Comparison of ENCODE assay signal across 16 cellular contexts in the genomic region with DNA sequence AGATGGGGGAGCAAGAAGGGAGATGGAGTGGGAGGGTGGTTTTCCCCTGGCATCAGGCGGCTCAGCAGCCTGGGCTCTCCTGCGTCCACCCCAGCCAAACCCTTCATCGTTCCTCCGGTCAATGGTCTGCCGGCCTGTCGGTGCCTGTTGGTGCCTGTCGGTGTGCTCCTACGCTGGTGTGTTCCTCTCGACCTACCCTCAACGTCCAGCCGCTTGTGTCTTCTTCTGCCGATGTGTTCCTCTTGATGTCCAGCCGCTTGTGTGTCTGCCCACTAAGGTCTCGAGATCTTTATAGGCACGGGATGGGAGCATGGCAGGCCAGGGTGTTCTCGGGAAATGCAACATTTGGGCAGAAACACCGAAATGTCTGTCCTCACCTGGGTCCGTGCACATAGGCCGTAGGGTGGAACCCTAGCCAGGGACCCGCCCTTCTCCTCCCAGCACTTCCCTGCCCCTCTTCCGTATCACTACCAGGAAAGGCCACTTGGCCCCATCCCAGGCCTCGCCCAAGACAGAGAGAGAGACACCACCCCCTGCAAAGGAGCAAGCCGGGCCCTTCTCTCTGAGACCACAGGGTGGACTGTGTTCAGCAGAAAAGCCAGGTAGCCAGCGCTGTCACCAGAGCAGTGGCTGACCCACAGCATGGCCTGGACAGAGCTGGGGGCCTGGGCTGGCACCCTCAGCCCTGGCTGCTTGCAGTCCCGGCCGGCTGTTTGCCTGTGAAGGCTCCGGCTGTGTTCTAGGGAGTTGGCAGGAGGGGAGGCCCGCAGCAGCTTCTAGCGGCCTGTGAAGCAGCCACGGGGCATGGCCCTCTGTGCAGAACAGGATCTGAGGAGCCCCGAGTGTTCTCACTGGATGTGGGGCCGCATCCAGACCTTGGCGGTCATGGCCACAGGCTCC.
A peak's percentile ranks its signal among the peaks of the same experiment; 100 is the strongest.
DNase-seq lines count a peak whose midpoint lies in the region; ATAC-seq, FAIRE-seq and TF ChIP-seq lines count a peak whose summit lies in the region.
"Had no signal": no experiment of that assay in that cellular context is flagged by ENCODE, and none has a peak within 500 bp of the region (broad histone marks: within the 10 kb centered on the region; RNA-seq: fewer than 3 reads in every experiment).

No MANE protein-coding gene starts in this region.

- no peaks in the 10 kb centered on the region for H4K20me1 ChIP-seq in HepG2 (ENCODE audit: insufficient read depth, low read length)

- POLR2A ChIA-PET in activated CD4-positive, alpha-beta T cell treated with anti-CD3 and anti-CD28 coated beads for 36 hours (lab: Charles Lee) = no interaction called here
- POLR2A ChIA-PET in HepG2 (lab: Yijun Ruan, JAX) = no interaction called here

- TF ChIP-seq CTCF in chondrocyte (IDR thresholded peaks at IDR 0.05) (no peak), HepG2 (CRISPR knock-in tag; IDR thresholded peaks at IDR 0.05) (no peak)

- no peak for TF ChIP-seq RAD21 in HepG2 (CRISPR knock-in tag; IDR thresholded peaks at IDR 0.05)

- H3K36me3 Mint-ChIP-seq in activated CD4-positive, alpha-beta T cell treated with anti-CD3 and anti-CD28 coated beads for 36 hours (ENCODE audit: low read depth) = peaks cover 2% of the 10 kb centered on the region
- no peaks in the 10 kb centered on the region for H3K36me3 Mint-ChIP-seq in activated CD4-positive, alpha-beta T cell treated with anti-CD3 and anti-CD28 coated beads, Interleukin-2, amount 10 ng/mL, durations not matched to agents 24 days and 14 days (ENCODE audit: low read depth)
- H3K36me3 Mint-ChIP-seq in chondrocyte (ENCODE audit: low read depth) = peaks cover 6% of the 10 kb centered on the region

- ATAC-seq in activated CD4-positive, alpha-beta T cell treated with anti-CD3 and anti-CD28 coated beads for 36 hours = no peak
- peak; percentile 69 for ATAC-seq in HepG2
- no peak for ATAC-seq in GM21737 (IDR thresholded peaks at IDR 0.05; ENCODE audit: unreplicated experiment)

- H3K9me3 Mint-ChIP-seq in activated CD4-positive, alpha-beta T cell treated with anti-CD3 and anti-CD28 coated beads for 36 hours (ENCODE audit: low read depth) = no peaks in the 10 kb centered on the region
- no peaks in the 10 kb centered on the region for H3K9me3 Mint-ChIP-seq in activated CD4-positive, alpha-beta T cell treated with anti-CD3 and anti-CD28 coated beads, Interleukin-2, amount 10 ng/mL, durations not matched to agents 24 days and 14 days
- peaks cover 16% of the 10 kb centered on the region for H3K9me3 Mint-ChIP-seq in chondrocyte (ENCODE audit: low read depth)
- H3K9me3 Mint-ChIP-seq: CD4-positive, alpha-beta T cell; T-helper 1 cell treated with Interleukin-12 subunit alpha and Interleukin-12 subunit beta and Interleukin-4 antibody, amounts not matched to agents 30 μg/mL and 1 μg/mL, for 36 hours had no signal

- H3K4me2 ChIP-seq in HepG2 (ENCODE audit: low read depth, low read length) = no peak overlapping the region

- in situ Hi-C loops in HepG2 (cut with HindIII; ENCODE audit: extremely low pct_ligation_motif_present, low pct_unique_long_range_greater_than_20kb) = no loop called here

- no peaks in the 10 kb centered on the region for H3K79me2 ChIP-seq in HepG2 (ENCODE audit: insufficient read depth, low read length)

- CTCF ChIA-PET in activated CD4-positive, alpha-beta T cell treated with anti-CD3 and anti-CD28 coated beads for 36 hours (lab: Charles Lee) = no interaction called here
- CTCF ChIA-PET in HepG2 (lab: Yijun Ruan, JAX; ENCODE audit: low intra/inter-chr PET ratio, low total read pairs) = no interaction called here

- no peak overlapping the region for H3K4me3 Mint-ChIP-seq in activated CD4-positive, alpha-beta T cell treated with anti-CD3 and anti-CD28 coated beads for 36 hours
- no peak overlapping the region for H3K4me3 Mint-ChIP-seq in activated CD4-positive, alpha-beta T cell treated with anti-CD3 and anti-CD28 coated beads, Interleukin-2, amount 10 ng/mL, durations not matched to agents 24 days and 14 days
- no peak overlapping the region for H3K4me3 Mint-ChIP-seq in chondrocyte (ENCODE audit: unreplicated experiment)
- H3K4me3 Mint-ChIP-seq: activated naive CD8-positive, alpha-beta T cell treated with anti-CD3 and anti-CD28 coated beads for 36 hours; CD4-positive, alpha-beta T cell; T-helper 1 cell treated with Interleukin-12 subunit alpha and Interleukin-12 subunit beta and Interleukin-4 antibody, amounts not matched to agents 30 μg/mL and 1 μg/mL, for 36 hours had no signal

- no peak for TF ChIP-seq EP300 in HepG2 (IDR thresholded peaks at IDR 0.05; ENCODE audit: low read depth in 2 of 2, low read length in 2 of 2)
- TF ChIP-seq EP300 in HepG2 (CRISPR knock-in tag; IDR thresholded peaks at IDR 0.05; ENCODE audit: borderline replicate concordance) = no peak

- no peak overlapping the region for H3K9ac ChIP-seq in HepG2 (ENCODE audit: insufficient read depth, low read depth, low read length)

- TF ChIP-seq POLR2A in HepG2 (IDR thresholded peaks at IDR 0.05; ENCODE audit: insufficient read depth in 1 of 2, low read depth in 2 of 2, low read length in 2 of 2) = no peak

- no peaks in the 10 kb centered on the region for H3K4me1 Mint-ChIP-seq in activated CD4-positive, alpha-beta T cell treated with anti-CD3 and anti-CD28 coated beads for 36 hours
- no peaks in the 10 kb centered on the region for H3K4me1 Mint-ChIP-seq in activated CD4-positive, alpha-beta T cell treated with anti-CD3 and anti-CD28 coated beads, Interleukin-2, amount 10 ng/mL, durations not matched to agents 24 days and 14 days
- H3K4me1 Mint-ChIP-seq in chondrocyte (ENCODE audit: low read depth) = peaks cover 6% of the 10 kb centered on the region
- H3K4me1 Mint-ChIP-seq: activated naive CD8-positive, alpha-beta T cell treated with anti-CD3 and anti-CD28 coated beads for 36 hours had no signal

- DNase-seq in activated CD4-positive, alpha-beta T cell treated with anti-CD3 and anti-CD28 coated beads for 36 hours = peak; percentile 1
- DNase-seq in activated CD4-positive, alpha-beta T cell treated with anti-CD3 and anti-CD28 coated beads, Interleukin-2, amount 10 ng/mL, durations not matched to agents 24 days and 14 days = no peak
- DNase-seq in chondrocyte (ENCODE audit: low spot score) = peak; percentile 91
- no peak for DNase-seq in HepG2 (ENCODE audit: low spot score)
- peak; percentile 8 for DNase-seq in stimulated activated CD8-positive, alpha-beta memory T cell treated with anti-CD3 and anti-CD28 coated beads, Interleukin-4, amount 100 ng/mL, for 48 hours
- DNase-seq in inferior parietal cortex (ENCODE audit: extremely low spot score) = no peak
- no peak for DNase-seq in HCEC 1CT
- DNase-seq: activated CD4-positive, alpha-beta T cell treated with anti-CD3 and anti-CD28 coated beads, Interleukin-2, amount 50 U/mL, for 48 hours; activated naive CD8-positive, alpha-beta T cell treated with anti-CD3 and anti-CD28 coated beads for 36 hours; GOT3; NCI-H2029 had no signal

- no TSS peak for BruUV-seq in HepG2 (replicated peaks; lab: Mats Ljungman, UMichigan)

- H3K27me3 Mint-ChIP-seq in activated CD4-positive, alpha-beta T cell treated with anti-CD3 and anti-CD28 coated beads for 36 hours = no peaks in the 10 kb centered on the region
- H3K27me3 Mint-ChIP-seq in activated CD4-positive, alpha-beta T cell treated with anti-CD3 and anti-CD28 coated beads, Interleukin-2, amount 10 ng/mL, durations not matched to agents 24 days and 14 days = peaks cover 2% of the 10 kb centered on the region
- H3K27me3 Mint-ChIP-seq in chondrocyte (ENCODE audit: low read depth) = peaks cover 1% of the 10 kb centered on the region
- H3K27me3 Mint-ChIP-seq: activated naive CD8-positive, alpha-beta T cell treated with anti-CD3 and anti-CD28 coated beads for 36 hours; CD4-positive, alpha-beta T cell had no signal

- 84% methylated on average over 20 of the region's 33 CpGs for whole genome bisulfite sequencing in HepG2 (ENCODE audit: low lambda C conversion rate)

- H3K27me3 ChIP-seq in HepG2 (ENCODE audit: control insufficient read depth in 1 of 2, insufficient read depth in 2 of 2, low read length in 2 of 2) = peaks cover 6 to 44% of the 10 kb centered on the region in 2 experiments

- FAIRE-seq in HepG2 (lab: Jason Lieb, UNC) = no peak
- FAIRE-seq: colon had no signal

- H3K36me3 ChIP-seq in HepG2 (replicated peaks in 1 of 2; ENCODE audit: control insufficient read depth in 1 of 2, insufficient read depth in 2 of 2, low read length in 2 of 2) = no peaks in the 10 kb centered on the region

- intact Hi-C loops in activated CD4-positive, alpha-beta T cell treated with anti-CD3 and anti-CD28 coated beads for 36 hours (cut with DNase I, micrococcal nuclease) = no loop called here
- intact Hi-C loops in activated CD4-positive, alpha-beta T cell treated with anti-CD3 and anti-CD28 coated beads, Interleukin-2, amount 10 ng/mL, durations not matched to agents 24 days and 14 days (cut with micrococcal nuclease) = no loop called here
- intact Hi-C loops in HepG2 (cut with micrococcal nuclease; ENCODE audit: unreplicated experiment) = no loop called here

- H3K4me1 ChIP-seq in HepG2 (ENCODE audit: insufficient read depth, low read length) = 0 out of 2 replicates have a peak, but pooled peaks cover 8% of the 10 kb centered on the region

- no peak overlapping the region for H3K27ac Mint-ChIP-seq in activated CD4-positive, alpha-beta T cell treated with anti-CD3 and anti-CD28 coated beads for 36 hours
- H3K27ac Mint-ChIP-seq in activated CD4-positive, alpha-beta T cell treated with anti-CD3 and anti-CD28 coated beads, Interleukin-2, amount 10 ng/mL, durations not matched to agents 24 days and 14 days = no peak overlapping the region
- H3K27ac Mint-ChIP-seq in chondrocyte (ENCODE audit: unreplicated experiment) = no peak overlapping the region
- H3K27ac Mint-ChIP-seq: activated naive CD8-positive, alpha-beta T cell treated with anti-CD3 and anti-CD28 coated beads for 36 hours; CD4-positive, alpha-beta T cell; T-helper 1 cell treated with Interleukin-12 subunit alpha and Interleukin-12 subunit beta and Interleukin-4 antibody, amounts not matched to agents 30 μg/mL and 1 μg/mL, for 36 hours had no signal

- H3K9me3 ChIP-seq in HepG2 (ENCODE audit: low read length) = peaks cover 5% of the 10 kb centered on the region; the same call in 1 of the 2 replicates

- no peak overlapping the region for H3K27ac ChIP-seq in HepG2 (ENCODE audit: extremely low read length, insufficient read depth, low read length)
- H3K27ac ChIP-seq: RWPE1 had no signal

- H3K4me3 ChIP-seq in HepG2 (replicated peaks in 1 of 3; ENCODE audit: insufficient read depth in 1 of 3, low read depth in 2 of 3, low read length in 3 of 3) = no peak overlapping the region

- no peak overlapping the region for H2AFZ ChIP-seq in HepG2 (ENCODE audit: low read length)

TF ChIP-seq in HepG2, 621 proteins besides CTCF, POLR2A, EP300 and RAD21 (continues in another document):
- no peak for TF ChIP-seq NFIC (IDR thresholded peaks at IDR 0.05; ENCODE audit: low read length)

Comparison
In these comparisons a context has a peak if more than half of its experiments do, and no peak if none do; other contexts are left out.
1. DNase-seq: peak in activated CD4-positive, alpha-beta T cell treated with anti-CD3 and anti-CD28 coated beads for 36 hours (single experiment), chondrocyte (single experiment) and stimulated activated CD8-positive, alpha-beta memory T cell treated with anti-CD3 and anti-CD28 coated beads, Interleukin-4, amount 100 ng/mL, for 48 hours (single experiment); none in activated CD4-positive, alpha-beta T cell treated with anti-CD3 and anti-CD28 coated beads, Interleukin-2, amount 10 ng/mL, durations not matched to agents 24 days and 14 days (single experiment), HepG2 (single experiment), inferior parietal cortex (single experiment) and HCEC 1CT (single experiment).